ENCODE assay signal across 10 cellular contexts in the genomic region with DNA sequence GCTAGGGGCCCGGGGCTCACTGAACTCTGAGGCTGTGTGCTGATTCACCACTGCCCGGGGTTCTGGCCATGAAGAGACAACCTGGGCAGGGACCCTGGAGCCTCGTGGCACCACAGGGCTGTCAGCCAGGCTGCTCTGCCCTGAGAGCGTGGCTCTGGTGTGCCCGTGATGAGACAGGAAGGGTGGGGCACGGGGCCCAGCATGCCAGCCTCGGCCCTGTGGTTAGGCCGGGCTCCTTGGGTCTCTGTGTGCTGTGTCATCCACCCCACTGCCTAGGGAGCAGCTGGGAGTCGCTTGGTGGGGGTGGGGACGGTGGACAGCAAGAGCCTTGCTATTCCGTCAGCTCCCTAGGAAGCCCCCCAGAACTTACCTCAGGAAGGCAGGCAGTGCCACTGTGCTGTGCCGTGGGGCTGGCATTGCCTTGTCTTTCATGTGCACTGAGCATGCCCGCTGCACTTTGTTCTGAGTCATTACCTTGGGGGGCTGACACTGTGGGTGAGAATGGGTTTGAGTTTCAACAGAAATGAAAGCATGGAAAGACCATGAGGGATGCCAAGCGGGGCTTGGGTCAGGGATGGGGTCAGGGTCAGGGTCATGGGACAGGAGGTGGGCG. TPM values are rescaled to one million over a fixed set of nuclear protein-coding genes. Genes with fewer than 3 reads are reported as not detected.
DNase-seq lines count a peak whose midpoint lies in the region; ATAC-seq and TF ChIP-seq lines count a peak whose summit lies in the region.
"Had no signal": no experiment of that assay in that cellular context is flagged by ENCODE, and none has a peak within 500 bp of the region (broad histone marks: within the 10 kb centered on the region; RNA-seq: fewer than 3 reads in every experiment).

No MANE protein-coding gene starts in this region.

- no peak overlapping the region for H2AFZ ChIP-seq in PC-9

- H3K4me1 Mint-ChIP-seq in activated CD4-positive, alpha-beta T cell treated with anti-CD3 and anti-CD28 coated beads, Interleukin-2, amount 10 ng/mL, durations not matched to agents 24 days and 14 days, result peaks cover 7% of the 10 kb centered on the region
- H3K4me1 Mint-ChIP-seq in chondrocyte (ENCODE audit: low read depth), result peaks cover 24% of the 10 kb centered on the region

- H3F3A ChIP-seq in PC-9 (ENCODE audit: insufficient read depth, low read depth), result peaks cover 4% of the 10 kb centered on the region; the same call in 1 of the 2 replicates

- H3K79me2 ChIP-seq in PC-9 (ENCODE audit: low read depth), result no peaks in the 10 kb centered on the region

- no TSS peak for BruUV-seq in PC-9 (replicated peaks; lab: Mats Ljungman, UMichigan)

- H3K9me3 ChIP-seq in PC-9 (ENCODE audit: insufficient read depth, low read depth), result no peaks in the 10 kb centered on the region

- H3K4me1 ChIP-seq in PC-9 (replicated peaks; ENCODE audit: insufficient read depth), result peaks cover 13% of the 10 kb centered on the region

- peaks cover 10% of the 10 kb centered on the region for H3K36me3 Mint-ChIP-seq in activated CD4-positive, alpha-beta T cell treated with anti-CD3 and anti-CD28 coated beads, Interleukin-2, amount 10 ng/mL, durations not matched to agents 24 days and 14 days (ENCODE audit: low read depth)
- H3K36me3 Mint-ChIP-seq in chondrocyte (ENCODE audit: low read depth), result peaks cover 6% of the 10 kb centered on the region

- H3K4me3 ChIP-seq in PC-9 (no peak overlapping the region), skin epidermis (no peak overlapping the region)

- peak overlapping the region; percentile 35 for H3K4me2 ChIP-seq in PC-9

- no peaks in the 10 kb centered on the region for H4K20me1 ChIP-seq in PC-9 (ENCODE audit: insufficient read depth)

- H3K27ac Mint-ChIP-seq in activated CD4-positive, alpha-beta T cell treated with anti-CD3 and anti-CD28 coated beads, Interleukin-2, amount 10 ng/mL, durations not matched to agents 24 days and 14 days, result peak overlapping the region; percentile 62
- H3K27ac Mint-ChIP-seq in chondrocyte (ENCODE audit: unreplicated experiment), result peak overlapping the region; percentile 82

- intact Hi-C loops in activated CD4-positive, alpha-beta T cell treated with anti-CD3 and anti-CD28 coated beads, Interleukin-2, amount 10 ng/mL, durations not matched to agents 24 days and 14 days (cut with micrococcal nuclease), result no loop called here
- intact Hi-C loops in PC-9 (cut with micrococcal nuclease; ENCODE audit: unreplicated experiment), result loop anchor here (10.0 kb wide), 2 partner anchors 76 to 236 kb away; a partner anchor contains a TSS

- H3K27me3 Mint-ChIP-seq in activated CD4-positive, alpha-beta T cell treated with anti-CD3 and anti-CD28 coated beads, Interleukin-2, amount 10 ng/mL, durations not matched to agents 24 days and 14 days, result no peaks in the 10 kb centered on the region
- H3K27me3 Mint-ChIP-seq in chondrocyte (ENCODE audit: low read depth), result no peaks in the 10 kb centered on the region

- H3K4me3 Mint-ChIP-seq in activated CD4-positive, alpha-beta T cell treated with anti-CD3 and anti-CD28 coated beads, Interleukin-2, amount 10 ng/mL, durations not matched to agents 24 days and 14 days, result no peak overlapping the region
- H3K4me3 Mint-ChIP-seq in chondrocyte (ENCODE audit: unreplicated experiment), result peak overlapping the region; percentile 12

- POLR2A ChIA-PET in PC-9 (lab: Charles Lee; ENCODE audit: unreplicated experiment), result interaction anchor here (0.7 kb wide), 1 partner anchor 32 kb away, joined by 7 read pairs; no protein-coding TSS in a partner anchor

- no peaks in the 10 kb centered on the region for H3K27me3 ChIP-seq in PC-9 (ENCODE audit: insufficient read depth, low read depth)

- no peaks in the 10 kb centered on the region for H3K9me2 ChIP-seq in PC-9 (ENCODE audit: insufficient read depth)

- no peaks in the 10 kb centered on the region for H3K36me3 ChIP-seq in PC-9 (ENCODE audit: low read depth)

- CTCF ChIA-PET in PC-9 (lab: Charles Lee), result interaction anchor here (0.6 kb wide), 1 partner anchor 112 kb away, joined by 3 read pairs; no protein-coding TSS in a partner anchor

- no peak for ATAC-seq in GM19467 (IDR thresholded peaks at IDR 0.05; ENCODE audit: unreplicated experiment)
- ATAC-seq: left lobe of liver, Panc1 had no signal

- no peak for DNase-seq in activated CD4-positive, alpha-beta T cell treated with anti-CD3 and anti-CD28 coated beads, Interleukin-2, amount 10 ng/mL, durations not matched to agents 24 days and 14 days
- DNase-seq in activated CD4-positive, alpha-beta T cell treated with anti-CD3 and anti-CD28 coated beads for 4 hours, result no peak
- DNase-seq in PC-9, result peak; percentile 51 to 82
- no peak for DNase-seq in chondrocyte (ENCODE audit: low spot score)
- DNase-seq in iPS-NIHi7 (ENCODE audit: extremely low spot score), result no peak
- DNase-seq in NCI-H146 treated with DMSO at 0.1 percent for 48 hours (lab: John Stamatoyannopoulos, UW; ENCODE audit: unreplicated experiment), result no peak

- no peak overlapping the region for H3K27ac ChIP-seq in PC-9
- peak overlapping the region in 11 of 21 experiments; percentile 14 to 77 (median 58) for H3K27ac ChIP-seq in skin epidermis

- no peaks in the 10 kb centered on the region for H3K9me3 Mint-ChIP-seq in activated CD4-positive, alpha-beta T cell treated with anti-CD3 and anti-CD28 coated beads, Interleukin-2, amount 10 ng/mL, durations not matched to agents 24 days and 14 days
- no peaks in the 10 kb centered on the region for H3K9me3 Mint-ChIP-seq in chondrocyte (ENCODE audit: low read depth)

- no peak for TF ChIP-seq CTCF in PC-9 (conservative IDR thresholded peaks at IDR 0.05)
- TF ChIP-seq CTCF in chondrocyte (IDR thresholded peaks at IDR 0.05), result no peak

RNA-seq across cellular contexts. Expression of a gene that starts 31.7 kb away (rescaled TPM):
- 15.7 and 16.8 TPM in 2 replicates for total RNA-seq in activated CD4-positive, alpha-beta T cell treated with anti-CD3 and anti-CD28 coated beads, Interleukin-2, amount 10 ng/mL, durations not matched to agents 24 days and 14 days
- total RNA-seq in PC-9 (2021), result 24.8 and 26.4 TPM in 2 replicates
- total RNA-seq in chondrocyte, result 12.3 to 18.1 TPM (median 12.6 TPM) in 3 replicates

Comparison
In these comparisons a context has a peak if more than half of its experiments do, and no peak if none do; other contexts are left out.
1. DNase-seq: peak in PC-9 (2 of 2); none in activated CD4-positive, alpha-beta T cell treated with anti-CD3 and anti-CD28 coated beads, Interleukin-2, amount 10 ng/mL, durations not matched to agents 24 days and 14 days (single experiment), activated CD4-positive, alpha-beta T cell treated with anti-CD3 and anti-CD28 coated beads for 4 hours (0 of 2), chondrocyte (single experiment), iPS-NIHi7 (single experiment) and NCI-H146 treated with DMSO at 0.1 percent for 48 hours (single experiment).